ENCODE assay signal across 10 cellular contexts in genomic region chr16:67001159-67001486, GRCh38. TPM values are rescaled to one million over a fixed set of nuclear protein-coding genes. Genes with fewer than 3 reads are reported as not detected.
A peak's percentile ranks its signal among the peaks of the same experiment; 100 is the strongest.
DNase-seq lines count a peak whose midpoint lies in the region; ATAC-seq and TF ChIP-seq lines count a peak whose summit lies in the region.
"Had no signal": no experiment of that assay in that cellular context is flagged by ENCODE, and none has a peak within 500 bp of the region (broad histone marks: within the 10 kb centered on the region; RNA-seq: fewer than 3 reads in every experiment).

No MANE protein-coding gene starts in this region.

- TF ChIP-seq CTCF in GM06990 (IDR thresholded peaks at IDR 0.05; ENCODE audit: insufficient read depth, low read length, poor library complexity, severe bottlenecking): no peak
- TF ChIP-seq CTCF in WERI-Rb-1 (IDR thresholded peaks at IDR 0.05; ENCODE audit: low read depth, low read length): no peak
- TF ChIP-seq CTCF in fibroblast of mammary gland (conservative IDR thresholded peaks at IDR 0.05; ENCODE audit: control insufficient read depth, insufficient read depth, low read depth, low read length): no peak
- no peak for TF ChIP-seq CTCF in gastrocnemius medialis (IDR thresholded peaks at IDR 0.05 in 4 of 5, conservative IDR thresholded peaks at IDR 0.05 in 1 of 5)

- H3K4me1 ChIP-seq in gastrocnemius medialis: peaks cover 16 to 22% of the 10 kb centered on the region in 2 donors

- H3K4me3 ChIP-seq in GM06990 (replicated peaks; ENCODE audit: low read depth, low read length) (peak overlapping the region; percentile 26; the same call in 1 of the 2 replicates), WERI-Rb-1 (ENCODE audit: low read depth, low read length) (peak overlapping the region; percentile 48), fibroblast of mammary gland (ENCODE audit: control insufficient read depth, low read depth, low read length) (peak overlapping the region; percentile 15), gastrocnemius medialis (peak overlapping the region; percentile 67 to 75 (median 69))

- H3K9me3 ChIP-seq in WERI-Rb-1 (ENCODE audit: severe bottlenecking) (no peaks in the 10 kb centered on the region), gastrocnemius medialis (no peaks in the 10 kb centered on the region)

- in situ Hi-C loops in gastrocnemius medialis (cut with MboI; ENCODE audit: low sequenced_read_pairs in 4 of 4): no loop called here

- intact Hi-C loops in gastrocnemius medialis (cut with DNase I; ENCODE audit: low total_unique reads): loop anchor here (2.0 kb wide), 1 partner anchor 28 kb away; the partner anchor contains the start of gene CBFB

- no peak for TF ChIP-seq POLR2A in gastrocnemius medialis (IDR thresholded peaks at IDR 0.05)

- H3K27me3 ChIP-seq in GM06990 (replicated peaks; ENCODE audit: control insufficient read depth, insufficient read depth, low read length) (no peaks in the 10 kb centered on the region), WERI-Rb-1 (ENCODE audit: insufficient read depth, low read depth, severe bottlenecking) (no peaks in the 10 kb centered on the region), gastrocnemius medialis (peaks cover 0 to 6% (median 0%) of the 10 kb centered on the region in 3 donors)

- no peak for DNase-seq in GM06990 (ENCODE audit: extremely low read depth, insufficient read length)
- no peak for DNase-seq in WERI-Rb-1
- no peak for DNase-seq in fibroblast of mammary gland (ENCODE audit: low read depth)
- DNase-seq in gastrocnemius medialis: no peak
- no peak for DNase-seq in mucosa of gallbladder (ENCODE audit: low spot score)
- no peak for DNase-seq in KG1 (lab: John Stamatoyannopoulos, UW)
- DNase-seq: foreskin melanocyte, NCI-H2029 treated with DMSO at 0.1 percent for 48 hours had no signal

- H3K27ac ChIP-seq in WERI-Rb-1 (no peak overlapping the region), gastrocnemius medialis (peak overlapping the region in 1 of 4 donors; percentile 91)

- ATAC-seq in gastrocnemius medialis: no peak
- no peak for ATAC-seq in HG02852 (IDR thresholded peaks at IDR 0.05; ENCODE audit: unreplicated experiment)
- ATAC-seq in HG03342 (IDR thresholded peaks at IDR 0.05; ENCODE audit: unreplicated experiment): no peak

- no peaks in the 10 kb centered on the region for H3K36me3 ChIP-seq in GM06990 (ENCODE audit: control insufficient read depth, insufficient read depth, low read length)
- H3K36me3 ChIP-seq in WERI-Rb-1: no peaks in the 10 kb centered on the region
- no peaks in the 10 kb centered on the region for H3K36me3 ChIP-seq in gastrocnemius medialis

RNA-seq across cellular contexts. Expression of gene CES4A, which starts 12.7 kb away (rescaled TPM):
- 10 to 100 TPM; 12.0 to 82.7 (median 17.4) TPM for total RNA-seq in gastrocnemius medialis
- 19.4 TPM for total RNA-seq in mucosa of gallbladder

RNA-seq across cellular contexts. Expression of gene CBFB, which starts 27.8 kb away (rescaled TPM):
- total RNA-seq in gastrocnemius medialis: 100 to 1,000 TPM in 2 of 4 donors, 10 to 100 TPM in 2; 38.9 to 105 (median 96.5) TPM
- 40.9 TPM for total RNA-seq in mucosa of gallbladder

RNA-seq across cellular contexts. Expression of gene CES3, which starts 40.1 kb away (rescaled TPM):
- total RNA-seq in gastrocnemius medialis (10 to 100 TPM; 10.3 to 30.3 (median 12.9) TPM), mucosa of gallbladder (5.2 TPM)

Comparison
In these comparisons a context has a peak if more than half of its experiments do, and no peak if none do; other contexts are left out.
1. H3K4me3 ChIP-seq: peak in every context shown above with its lines; median percentile 69 in gastrocnemius medialis; 48 in WERI-Rb-1; 26 in GM06990; 15 in fibroblast of mammary gland.